Comparison of ENCODE assay signal across 34 cellular contexts in genomic region chr2:3958465-3958864, GRCh38.
"Had no signal": no experiment of that assay in that cellular context is flagged by ENCODE, and none has a peak within 500 bp of the region (broad histone marks: within the 10 kb centered on the region; RNA-seq: fewer than 3 reads in every experiment).

No MANE protein-coding gene starts in this region.

- H3K27ac Mint-ChIP-seq: activated B cell treated with CpG ODN at 0.5 μM for 24 hours; activated CD4-positive, alpha-beta memory T cell treated with anti-CD3 and anti-CD28 coated beads, Interleukin-2, amount 10 ng/mL, durations not matched to agents 7 days and 5 days; activated CD4-positive, alpha-beta T cell treated with anti-CD3 and anti-CD28 coated beads, Interleukin-2, amount 10 ng/mL, durations not matched to agents 7 days and 5 days; activated CD8-positive, alpha-beta memory T cell treated with anti-CD3 and anti-CD28 coated beads, Interleukin-2, amount 10 ng/mL, durations not matched to agents 7 days and 5 days; activated CD8-positive, alpha-beta T cell treated with anti-CD3 and anti-CD28 coated beads, Interleukin-2, amount 10 ng/mL, durations not matched to agents 7 days and 5 days; activated naive CD4-positive, alpha-beta T cell treated with anti-CD3 and anti-CD28 coated beads for 36 hours; activated naive CD4-positive, alpha-beta T cell treated with anti-CD3 and anti-CD28 coated beads, Interleukin-2, amount 50 U/mL, for 72 hours; activated naive CD8-positive, alpha-beta T cell treated with anti-CD3 and anti-CD28 coated beads for 36 hours; activated T-cell treated with anti-CD3 and anti-CD28 coated beads, Interleukin-2, amount 50 U/mL, for 24 hours; activated T-helper 1 cell treated with anti-CD3 and anti-CD28 coated beads, Interleukin-12 subunit alpha, Interleukin-12 subunit beta, Interleukin-2, Interleukin-4 antibody, amounts not matched to agents 30 ng/mL and 10 ng/mL and 1 ng/mL, durations not matched to agents 14 hours and 24 hours and 36 hours; activated T-helper 17 cell treated with anti-CD3 and anti-CD28 coated beads, Interleukin-2, amount 50 U/mL, for 72 hours; T-helper 1 cell treated with Interleukin-12 subunit alpha and Interleukin-12 subunit beta and Interleukin-4 antibody, amounts not matched to agents 30 μg/mL and 1 μg/mL, for 36 hours; T-helper 2 cell treated with Interferon-gamma antibody and Interleukin-4, amounts not matched to agents 5 μg/mL and 100 μg/mL, for 36 hours had no signal

- H3K27me3 ChIP-seq: body of pancreas, brain microvascular endothelial cell, breast epithelium had no signal

- H3K4me3 Mint-ChIP-seq: activated B cell treated with CpG ODN at 0.5 μM for 24 hours; activated CD4-positive, alpha-beta memory T cell treated with anti-CD3 and anti-CD28 coated beads, Interleukin-2, amount 10 ng/mL, durations not matched to agents 7 days and 5 days; activated CD4-positive, alpha-beta T cell treated with anti-CD3 and anti-CD28 coated beads, Interleukin-2, amount 10 ng/mL, durations not matched to agents 7 days and 5 days; activated CD8-positive, alpha-beta memory T cell treated with anti-CD3 and anti-CD28 coated beads, Interleukin-2, amount 10 ng/mL, durations not matched to agents 7 days and 5 days; activated CD8-positive, alpha-beta T cell treated with anti-CD3 and anti-CD28 coated beads, Interleukin-2, amount 10 ng/mL, durations not matched to agents 7 days and 5 days; activated naive CD4-positive, alpha-beta T cell treated with anti-CD3 and anti-CD28 coated beads for 36 hours; activated naive CD8-positive, alpha-beta T cell treated with anti-CD3 and anti-CD28 coated beads for 36 hours; activated T-cell treated with anti-CD3 and anti-CD28 coated beads, Interleukin-2, amount 50 U/mL, for 24 hours; activated T-helper 1 cell treated with anti-CD3 and anti-CD28 coated beads, Interleukin-12 subunit alpha, Interleukin-12 subunit beta, Interleukin-2, Interleukin-4 antibody, amounts not matched to agents 30 ng/mL and 10 ng/mL and 1 ng/mL, durations not matched to agents 14 hours and 24 hours and 36 hours; activated T-helper 17 cell treated with anti-CD3 and anti-CD28 coated beads, Interleukin-2, amount 50 U/mL, for 72 hours; T-helper 1 cell treated with Interleukin-12 subunit alpha and Interleukin-12 subunit beta and Interleukin-4 antibody, amounts not matched to agents 30 μg/mL and 1 μg/mL, for 36 hours; T-helper 2 cell treated with Interferon-gamma antibody and Interleukin-4, amounts not matched to agents 5 μg/mL and 100 μg/mL, for 36 hours had no signal

- H3K4me1 Mint-ChIP-seq: activated B cell treated with CpG ODN at 0.5 μM for 24 hours; activated CD4-positive, alpha-beta memory T cell treated with anti-CD3 and anti-CD28 coated beads, Interleukin-2, amount 10 ng/mL, durations not matched to agents 7 days and 5 days; activated CD4-positive, alpha-beta T cell treated with anti-CD3 and anti-CD28 coated beads, Interleukin-2, amount 10 ng/mL, durations not matched to agents 7 days and 5 days; activated CD8-positive, alpha-beta memory T cell treated with anti-CD3 and anti-CD28 coated beads, Interleukin-2, amount 10 ng/mL, durations not matched to agents 7 days and 5 days; activated naive CD8-positive, alpha-beta T cell treated with anti-CD3 and anti-CD28 coated beads for 36 hours; activated T-helper 17 cell treated with anti-CD3 and anti-CD28 coated beads, Interleukin-2, amount 50 U/mL, for 72 hours had no signal

- H3K4me1 ChIP-seq: adrenal gland, body of pancreas, breast epithelium had no signal

- H3K27me3 Mint-ChIP-seq: activated B cell treated with CpG ODN at 0.5 μM for 24 hours; activated CD4-positive, alpha-beta memory T cell treated with anti-CD3 and anti-CD28 coated beads, Interleukin-2, amount 10 ng/mL, durations not matched to agents 7 days and 5 days; activated CD4-positive, alpha-beta T cell treated with anti-CD3 and anti-CD28 coated beads, Interleukin-2, amount 10 ng/mL, durations not matched to agents 7 days and 5 days; activated CD8-positive, alpha-beta memory T cell treated with anti-CD3 and anti-CD28 coated beads, Interleukin-2, amount 10 ng/mL, durations not matched to agents 7 days and 5 days; activated naive CD8-positive, alpha-beta T cell treated with anti-CD3 and anti-CD28 coated beads for 36 hours; activated T-cell treated with anti-CD3 and anti-CD28 coated beads, Interleukin-2, amount 50 U/mL, for 24 hours; activated T-helper 17 cell treated with anti-CD3 and anti-CD28 coated beads, Interleukin-2, amount 50 U/mL, for 72 hours had no signal

- H3K36me3 Mint-ChIP-seq: activated CD8-positive, alpha-beta memory T cell treated with anti-CD3 and anti-CD28 coated beads, Interleukin-2, amount 10 ng/mL, durations not matched to agents 7 days and 5 days; activated naive CD4-positive, alpha-beta T cell treated with anti-CD3 and anti-CD28 coated beads, Interleukin-2, amount 50 U/mL, for 72 hours; activated naive CD8-positive, alpha-beta T cell treated with anti-CD3 and anti-CD28 coated beads for 36 hours had no signal

- DNase-seq: activated B cell treated with CpG ODN at 0.5 μM for 24 hours; activated CD4-positive, alpha-beta memory T cell treated with anti-CD3 and anti-CD28 coated beads, Interleukin-2, amount 10 ng/mL, durations not matched to agents 7 days and 5 days; activated CD4-positive, alpha-beta T cell treated with anti-CD3 and anti-CD28 coated beads for 4 hours; activated CD4-positive, alpha-beta T cell treated with anti-CD3 and anti-CD28 coated beads, Interleukin-2, amount 10 ng/mL, durations not matched to agents 7 days and 5 days; activated CD4-positive, alpha-beta T cell treated with anti-CD3 and anti-CD28 coated beads, Interleukin-2, amount 50 U/mL, for 48 hours; activated CD4-positive, CD25-positive, alpha-beta regulatory T cell treated with anti-CD3 and anti-CD28 coated beads, Interleukin-2, amount 50 U/mL, for 72 hours; activated CD8-positive, alpha-beta memory T cell treated with anti-CD3 and anti-CD28 coated beads for 24 hours; activated CD8-positive, alpha-beta memory T cell treated with anti-CD3 and anti-CD28 coated beads, Interleukin-2, amount 10 ng/mL, durations not matched to agents 7 days and 5 days; activated CD8-positive, alpha-beta memory T cell treated with anti-CD3 and anti-CD28 coated beads, Interleukin-2, amount 50 U/mL, for 48 hours; activated CD8-positive, alpha-beta T cell treated with anti-CD3 and anti-CD28 coated beads, Interleukin-2, amount 10 ng/mL, durations not matched to agents 7 days and 5 days; activated effector memory CD4-positive, alpha-beta T cell treated with anti-CD3 and anti-CD28 coated beads, Interleukin-2, amount 50 U/mL, for 16 hours; activated gamma-delta T cell treated with Interleukin-2 at 50 U/mL for 16 hours; activated naive CD4-positive, alpha-beta T cell; activated naive CD4-positive, alpha-beta T cell treated with anti-CD3 and anti-CD28 coated beads for 36 hours; activated naive CD4-positive, alpha-beta T cell treated with anti-CD3 and anti-CD28 coated beads, Interleukin-2, amount 50 U/mL, for 16 hours; activated naive CD8-positive, alpha-beta T cell treated with anti-CD3 and anti-CD28 coated beads for 36 hours; activated T-cell treated with anti-CD3 and anti-CD28 coated beads, Interleukin-2, amount 50 U/mL, for 24 hours; activated T-cell treated with anti-CD3 and anti-CD28 coated beads, Interleukin-2, amount 50 U/mL, for 48 hours; adrenal gland; amniotic stem cell; aorta; body of pancreas; brain microvascular endothelial cell; central memory CD4-positive, alpha-beta T cell; T-helper 1 cell; T-helper 2 cell; T-helper 9 cell had no signal

- H3K36me3 ChIP-seq: adrenal gland, brain microvascular endothelial cell, breast epithelium had no signal

- H3K4me3 ChIP-seq: adrenal gland, body of pancreas, breast epithelium had no signal

- ATAC-seq: activated CD8-positive, alpha-beta memory T cell treated with anti-CD3 and anti-CD28 coated beads, Interleukin-2, amount 10 ng/mL, durations not matched to agents 7 days and 5 days; activated CD8-positive, alpha-beta T cell treated with anti-CD3 and anti-CD28 coated beads, Interleukin-2, amount 10 ng/mL, durations not matched to agents 7 days and 5 days; activated naive CD4-positive, alpha-beta T cell treated with anti-CD3 and anti-CD28 coated beads, Interleukin-2, amount 50 U/mL, for 72 hours; activated T-helper 17 cell treated with anti-CD3 and anti-CD28 coated beads, Interleukin-2, amount 50 U/mL, for 72 hours; body of pancreas had no signal

- H3K9me3 ChIP-seq: adrenal gland, body of pancreas, breast epithelium had no signal

- H3K27ac ChIP-seq: adrenal gland, body of pancreas, brain microvascular endothelial cell, breast epithelium, VCaP had no signal

- H3K9me3 Mint-ChIP-seq: activated B cell treated with CpG ODN at 0.5 μM for 24 hours; activated CD4-positive, alpha-beta memory T cell treated with anti-CD3 and anti-CD28 coated beads, Interleukin-2, amount 10 ng/mL, durations not matched to agents 7 days and 5 days; activated CD4-positive, alpha-beta T cell treated with anti-CD3 and anti-CD28 coated beads, Interleukin-2, amount 10 ng/mL, durations not matched to agents 7 days and 5 days; activated naive CD4-positive, alpha-beta T cell treated with anti-CD3 and anti-CD28 coated beads for 36 hours; activated naive CD4-positive, alpha-beta T cell treated with anti-CD3 and anti-CD28 coated beads, Interleukin-2, amount 50 U/mL, for 72 hours; activated naive CD8-positive, alpha-beta T cell treated with anti-CD3 and anti-CD28 coated beads for 36 hours; activated T-cell treated with anti-CD3 and anti-CD28 coated beads, Interleukin-2, amount 50 U/mL, for 24 hours; activated T-helper 1 cell treated with anti-CD3 and anti-CD28 coated beads, Interleukin-12 subunit alpha, Interleukin-12 subunit beta, Interleukin-2, Interleukin-4 antibody, amounts not matched to agents 30 ng/mL and 10 ng/mL and 1 ng/mL, durations not matched to agents 14 hours and 24 hours and 36 hours; activated T-helper 17 cell treated with anti-CD3 and anti-CD28 coated beads, Interleukin-2, amount 50 U/mL, for 72 hours; T-helper 1 cell treated with Interleukin-12 subunit alpha and Interleukin-12 subunit beta and Interleukin-4 antibody, amounts not matched to agents 30 μg/mL and 1 μg/mL, for 36 hours; T-helper 2 cell treated with Interferon-gamma antibody and Interleukin-4, amounts not matched to agents 5 μg/mL and 100 μg/mL, for 36 hours had no signal
